8 cellular contexts compared by ENCODE assay signal in the genomic region with DNA sequence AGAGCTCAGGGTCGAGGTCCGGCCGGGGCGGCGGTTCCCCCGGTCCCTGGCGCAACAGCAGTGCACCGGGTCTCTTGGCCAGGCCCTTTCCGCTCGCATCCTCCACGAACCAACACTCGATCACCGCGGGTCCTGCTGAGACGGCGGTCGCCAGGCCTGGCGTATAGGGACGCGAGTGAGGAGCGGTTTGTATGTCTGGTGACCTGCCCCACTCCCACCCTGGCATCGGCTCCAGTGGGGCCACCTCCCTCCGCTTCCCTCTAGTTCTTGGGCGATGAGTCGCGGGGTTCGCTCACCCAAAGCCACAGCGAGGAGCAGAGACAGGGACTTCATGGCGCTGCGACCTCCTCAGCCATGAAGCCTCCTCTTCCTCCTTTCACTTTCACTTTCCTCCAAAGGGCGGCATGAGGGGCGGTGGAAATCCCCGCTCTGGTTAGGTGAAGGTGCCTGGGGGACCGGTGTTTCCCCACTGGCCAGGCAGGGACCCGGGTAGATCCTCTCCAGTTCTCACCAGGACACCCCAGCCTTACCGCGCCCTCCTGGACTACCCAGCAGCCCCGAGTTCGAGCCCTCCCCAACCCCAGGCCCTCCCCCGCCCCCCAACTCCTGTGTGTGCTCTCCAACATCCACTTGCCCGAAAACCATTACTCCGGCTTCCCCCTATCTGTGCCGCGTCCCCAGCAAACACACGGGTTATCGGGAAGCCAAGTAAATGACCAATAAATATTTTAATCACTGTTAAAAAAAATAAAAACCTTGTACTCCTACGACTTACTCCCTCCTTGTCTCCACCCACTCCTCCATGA. TPM values are rescaled to one million over a fixed set of nuclear protein-coding genes. Genes with fewer than 3 reads are reported as not detected.
DNase-seq lines count a peak whose midpoint lies in the region; ATAC-seq and TF ChIP-seq lines count a peak whose summit lies in the region.

A gene (minus strand): TSS at position 370 of the 806 bp plus-strand sequence. CDS start 37 bp downstream, at position 333.

- ATAC-seq in GM19438 (IDR thresholded peaks at IDR 0.05; ENCODE audit: low read depth, unreplicated experiment) (peak; percentile 44), IMR-90 (ENCODE audit: low read depth) (peak; percentile 16), left cardiac atrium (peak; percentile 14 to 20), upper lobe of left lung (ENCODE audit: low FRiP score in 2 of 2) (peak; percentile 7 to 51)

- peaks cover 24 to 74% of the 10 kb centered on the region in 2 experiments; a peak in 3 of 4 replicates for H3K79me1 ChIP-seq in IMR-90 (ENCODE audit: low read depth in 1 of 2, low read length in 2 of 2)

- H4K20me1 ChIP-seq in IMR-90 (ENCODE audit: insufficient read depth, low read length): peaks cover 17% of the 10 kb centered on the region

- TF ChIP-seq POLR2A in IMR-90 (IDR thresholded peaks at IDR 0.05; ENCODE audit: low read depth, low read length) (peak; percentile 75), adrenal gland (IDR thresholded peaks at IDR 0.05) (peak; percentile 47 to 49), upper lobe of left lung (IDR thresholded peaks at IDR 0.05) (peak in 3 of 4 donors; percentile 44 to 81 (median 58))

- no peak for TF ChIP-seq RAD21 in IMR-90 (IDR thresholded peaks at IDR 0.05; ENCODE audit: low read length)

- H3K9me3 ChIP-seq in IMR-90 (ENCODE audit: control insufficient read depth, insufficient read depth, low read length): no peaks in the 10 kb centered on the region
- H3K9me3 ChIP-seq in adrenal gland (replicated peaks in 1 of 3): no peaks in the 10 kb centered on the region
- H3K9me3 ChIP-seq in upper lobe of left lung: no peaks in the 10 kb centered on the region

- peak within 1 kb of the TSS; percentile 94 for H3K56ac ChIP-seq in IMR-90 (ENCODE audit: extremely low read depth, insufficient read depth, low read length)

- peak within 1 kb of the TSS; percentile 93 for H3K27ac ChIP-seq in C4-2B
- peak within 1 kb of the TSS; percentile 97 for H3K27ac ChIP-seq in IMR-90 (ENCODE audit: insufficient read depth, low read length)
- peak within 1 kb of the TSS; percentile 80 to 99 (median 95) for H3K27ac ChIP-seq in adrenal gland
- peak within 1 kb of the TSS; percentile 94 to 99 (median 98) for H3K27ac ChIP-seq in upper lobe of left lung

- no peaks in the 10 kb centered on the region for H3K9me3 Mint-ChIP-seq in T-helper 1 cell treated with Interleukin-12 subunit alpha and Interleukin-12 subunit beta and Interleukin-4 antibody, amounts not matched to agents 30 μg/mL and 1 μg/mL, for 36 hours

- intact Hi-C loops in IMR-90 (cut with micrococcal nuclease) (loop anchor here (1.0 to 5.0 kb wide), 3 partner anchors 15 to 103 kb away; a partner anchor contains a TSS), adrenal gland (cut with DNase I) (no loop called here), left cardiac atrium (cut with DNase I) (no loop called here), posterior cingulate gyrus (cut with DNase I) (loop anchor here (2.0 to 10.0 kb wide), 2 partner anchors 15 to 101 kb away; a partner anchor contains a TSS)

- H3K9me1 ChIP-seq in IMR-90 (ENCODE audit: insufficient read depth, low read length): peaks cover 11% of the 10 kb centered on the region

- peak within 1 kb of the TSS; percentile 96 for H3K9ac ChIP-seq in IMR-90 (ENCODE audit: low read depth, low read length)

- peak within 1 kb of the TSS; percentile 53; the same call in 2 of the 3 replicates for H2BK15ac ChIP-seq in IMR-90 (ENCODE audit: low read depth, low read length)

- H3K36me3 ChIP-seq in IMR-90 (ENCODE audit: control insufficient read depth, insufficient read depth, low read length) (peaks cover 6% of the 10 kb centered on the region), adrenal gland (replicated peaks in 1 of 2) (peaks cover 0 to 26% of the 10 kb centered on the region in 2 donors), upper lobe of left lung (peaks cover 0 to 34% (median 19%) of the 10 kb centered on the region in 4 donors)

- H3K4me1 ChIP-seq in IMR-90 (ENCODE audit: control insufficient read depth, insufficient read depth, low read length) (peaks cover 14% of the 10 kb centered on the region), adrenal gland (replicated peaks in 1 of 2) (peaks cover 36 to 55% of the 10 kb centered on the region in 2 donors), upper lobe of left lung (peaks cover 44 to 63% (median 52%) of the 10 kb centered on the region in 4 donors)

- no peaks in the 10 kb centered on the region for H3K27me3 Mint-ChIP-seq in T-helper 1 cell treated with Interleukin-12 subunit alpha and Interleukin-12 subunit beta and Interleukin-4 antibody, amounts not matched to agents 30 μg/mL and 1 μg/mL, for 36 hours (ENCODE audit: low read depth)

- H3K14ac ChIP-seq in IMR-90 (replicated peaks; ENCODE audit: low read depth, low read length): peak within 1 kb of the TSS; percentile 98

- peak within 1 kb of the TSS; percentile 68 for H2BK20ac ChIP-seq in IMR-90 (ENCODE audit: low read depth, low read length)

- peak within 1 kb of the TSS; percentile 99 for H3K23ac ChIP-seq in IMR-90 (ENCODE audit: low read depth, low read length)

- H2BK120ac ChIP-seq in IMR-90 (ENCODE audit: low read depth, low read length): peak within 1 kb of the TSS; percentile 92

- H4K8ac ChIP-seq in IMR-90 (ENCODE audit: low read depth in 2 of 2, low read length in 2 of 2): peak within 1 kb of the TSS; percentile 79 to 96

- peak within 1 kb of the TSS; percentile 96 for H2AFZ ChIP-seq in IMR-90 (replicated peaks; ENCODE audit: low read length, poor library complexity)

- POLR2A ChIA-PET in IMR-90 (lab: Charles Lee; ENCODE audit: unreplicated experiment): interaction anchor here (1.2 kb wide), 1 partner anchor 14 kb away, joined by 3 read pairs; no protein-coding TSS in a partner anchor

- H3K27me3 ChIP-seq in IMR-90 (ENCODE audit: control insufficient read depth, insufficient read depth, low read length) (no peaks in the 10 kb centered on the region), adrenal gland (no peaks in the 10 kb centered on the region), upper lobe of left lung (no peaks in the 10 kb centered on the region)

- dilution Hi-C loops in IMR-90 (cut with HindIII; ENCODE audit: low sequenced_read_pairs, unreplicated experiment): no loop called here

- H3K36me3 Mint-ChIP-seq in T-helper 1 cell treated with Interleukin-12 subunit alpha and Interleukin-12 subunit beta and Interleukin-4 antibody, amounts not matched to agents 30 μg/mL and 1 μg/mL, for 36 hours (ENCODE audit: low read depth): peaks cover 47% of the 10 kb centered on the region

- H3K4me3 Mint-ChIP-seq in T-helper 1 cell treated with Interleukin-12 subunit alpha and Interleukin-12 subunit beta and Interleukin-4 antibody, amounts not matched to agents 30 μg/mL and 1 μg/mL, for 36 hours: peak within 1 kb of the TSS; percentile 98

- peak within 1 kb of the TSS; percentile 57 for H3K18ac ChIP-seq in IMR-90 (ENCODE audit: low read depth, low read length)

- H2BK5ac ChIP-seq in IMR-90 (ENCODE audit: low read depth, low read length, poor library complexity, severe bottlenecking): peak within 1 kb of the TSS; percentile 95

- no CpG with 5 or more reads among the region's 47 CpGs for WGBS in IMR-90 (ENCODE audit: extremely low coverage in 2 of 2, insufficient read length in 1 of 2), 2 experiments
- WGBS in adrenal gland, 4 donors: 0% methylated on average over 32 to 47 of the region's 47 CpGs
- 0% methylated on average over 33 to 45 of the region's 47 CpGs for WGBS in upper lobe of left lung, 2 donors

- H2AK5ac ChIP-seq in IMR-90 (ENCODE audit: low read depth, low read length): peak within 1 kb of the TSS; percentile 98

- in situ Hi-C loops in IMR-90 (cut with MboI; ENCODE audit: low sequenced_read_pairs): no loop called here

- H4K91ac ChIP-seq in IMR-90 (ENCODE audit: insufficient read depth, low read depth, low read length): peak within 1 kb of the TSS; percentile 95

- peak in 1 of 4 donors; percentile 26 for TF ChIP-seq EP300 in upper lobe of left lung (IDR thresholded peaks at IDR 0.05)

- H3K4me3 ChIP-seq in IMR-90 (ENCODE audit: insufficient read depth, low read depth, low read length): peak within 1 kb of the TSS; percentile 64
- H3K4me3 ChIP-seq in adrenal gland: peak within 1 kb of the TSS; percentile 57 to 99 (median 96)
- peak within 1 kb of the TSS; percentile 71 to 85 (median 81) for H3K4me3 ChIP-seq in upper lobe of left lung

- H3K4ac ChIP-seq in IMR-90 (ENCODE audit: low read depth, low read length): peak within 1 kb of the TSS; percentile 98

- peak within 1 kb of the TSS; percentile 98 for H3K27ac Mint-ChIP-seq in T-helper 1 cell treated with Interleukin-12 subunit alpha and Interleukin-12 subunit beta and Interleukin-4 antibody, amounts not matched to agents 30 μg/mL and 1 μg/mL, for 36 hours

- TF ChIP-seq CTCF in C4-2B (conservative IDR thresholded peaks at IDR 0.05): no peak
- no peak for TF ChIP-seq CTCF in IMR-90 (conservative IDR thresholded peaks at IDR 0.05; ENCODE audit: low read depth, low read length)
- no peak for TF ChIP-seq CTCF in adrenal gland (IDR thresholded peaks at IDR 0.05)
- TF ChIP-seq CTCF in upper lobe of left lung (IDR thresholded peaks at IDR 0.05): no peak

- peak within 1 kb of the TSS; percentile 98 for H3K4me2 ChIP-seq in IMR-90 (ENCODE audit: low read depth, low read length)

- H2AK9ac ChIP-seq in IMR-90 (replicated peaks; ENCODE audit: low read depth, low read length, poor library complexity): peak within 1 kb of the TSS; percentile 99

- DNase-seq in IMR-90: peak; percentile 72
- DNase-seq in adrenal gland: peak; percentile 61 to 80 (median 70)
- peak; percentile 67 for DNase-seq in left cardiac atrium
- DNase-seq in posterior cingulate gyrus: peak in 9 of 10 donors; percentile 42 to 91 (median 53)
- peak; percentile 81 to 90 for DNase-seq in upper lobe of left lung

- H3K4me1 Mint-ChIP-seq in T-helper 1 cell treated with Interleukin-12 subunit alpha and Interleukin-12 subunit beta and Interleukin-4 antibody, amounts not matched to agents 30 μg/mL and 1 μg/mL, for 36 hours (ENCODE audit: low read depth): peaks cover 44% of the 10 kb centered on the region

- H4K5ac ChIP-seq in IMR-90 (ENCODE audit: low read depth, low read length): peak within 1 kb of the TSS; percentile 51

- CTCF ChIA-PET in IMR-90 (lab: Yijun Ruan, JAX): no interaction called here

- TSS peak; percentile 96 for BruUV-seq in IMR-90 (replicated peaks; lab: Mats Ljungman, UMichigan)

TF ChIP-seq in IMR-90, 13 proteins besides CTCF, POLR2A, EP300 and RAD21:
- TF ChIP-seq MXI1 (IDR thresholded peaks at IDR 0.05; ENCODE audit: borderline replicate concordance, low read depth, low read length) (no peak), MAZ (IDR thresholded peaks at IDR 0.05; ENCODE audit: borderline replicate concordance, low read depth, low read length) (peak; percentile 8; the same call in 1 of the 2 replicates)

RNA-seq across cellular contexts. Expression of the gene that starts here (rescaled TPM):
- total RNA-seq in IMR-90 (2012; rRNA removed): 12.5 and 13.1 TPM in 2 replicates
- polyA plus RNA-seq in IMR-90 (2012; rRNA removed): 62.5 and 63.3 TPM in 2 replicates
- 57.3 and 109 TPM in 2 replicates for polyA plus RNA-seq in IMR-90 (2012; cell fraction: cytosol; rRNA removed)
- 111 and 160 TPM in 2 replicates for polyA plus RNA-seq in IMR-90 (2012; cell fraction: nucleus; rRNA removed; ENCODE audit: low replicate concordance)
- total RNA-seq in adrenal gland: 100 to 1,000 TPM; 112 to 322 (median 218) TPM
- 100 to 1,000 TPM in 2 of 3 donors, 10 to 100 TPM in 1; 38.7 to 163 (median 107) TPM for polyA plus RNA-seq in adrenal gland
- 10 to 100 TPM; 74.0 to 80.9 TPM for total RNA-seq in left cardiac atrium
- 100 to 1,000 TPM; 131 to 310 (median 221) TPM for total RNA-seq in upper lobe of left lung

Comparison
In these comparisons a context has a peak if more than half of its experiments do, and no peak if none do; other contexts are left out.
1. Peak in every context shown above with its lines: DNase-seq, ATAC-seq, H3K4me3 ChIP-seq and H3K27ac ChIP-seq.
2. intact Hi-C loops: an anchor here in IMR-90 (1.0 to 5.0 kb wide) and posterior cingulate gyrus (2.0 to 10.0 kb wide); none called in adrenal gland and left cardiac atrium.